4 cellular contexts compared by ENCODE assay signal in genomic region chr7:142758312-142758711, GRCh38. TPM values are rescaled to one million over a fixed set of nuclear protein-coding genes. Genes with fewer than 3 reads are reported as not detected.
"Had no signal": no experiment of that assay in that cellular context is flagged by ENCODE, and none has a peak within 500 bp of the region (broad histone marks: within the 10 kb centered on the region; RNA-seq: fewer than 3 reads in every experiment).

No MANE protein-coding gene starts in this region.

RNA-seq across cellular contexts. Expression of gene PRSS1, which starts 9.0 kb away (rescaled TPM):
- total RNA-seq: HepG2, HT1080, IMR-90 had no signal
- polyA plus RNA-seq: HepG2, IgD-negative memory B cell, IMR-90 had no signal

RNA-seq across cellular contexts. Expression of gene PRSS2, which starts 12.5 kb away (rescaled TPM):
- total RNA-seq: HepG2, HT1080, IMR-90 had no signal
- polyA plus RNA-seq: HepG2, IgD-negative memory B cell, IMR-90 had no signal
